Comparison of ENCODE assay signal across 27 cellular contexts in genomic region chr13:44329909-44330545, GRCh38. TPM values are rescaled to one million over a fixed set of nuclear protein-coding genes. Genes with fewer than 3 reads are reported as not detected.
"Had no signal": no experiment of that assay in that cellular context is flagged by ENCODE, and none has a peak within 500 bp of the region (broad histone marks: within the 10 kb centered on the region; RNA-seq: fewer than 3 reads in every experiment).

No MANE protein-coding gene starts in this region.

- ATAC-seq: activated CD4-positive, CD25-positive, alpha-beta regulatory T cell treated with anti-CD3 and anti-CD28 coated beads, Interleukin-2, amount 50 U/mL, for 24 hours; activated CD8-positive, alpha-beta T cell treated with anti-CD3 and anti-CD28 coated beads, Interleukin-2, amount 10 ng/mL, durations not matched to agents 7 days and 5 days; K562; Panc1; Right ventricle myocardium inferior; SK-N-SH treated with all-trans-retinoic acid at 6 μM for 48 hours had no signal

- H3K4me3 ChIP-seq: K562 had no signal

- H3K27ac Mint-ChIP-seq: activated CD8-positive, alpha-beta T cell treated with anti-CD3 and anti-CD28 coated beads, Interleukin-2, amount 10 ng/mL, durations not matched to agents 7 days and 5 days; activated naive CD4-positive, alpha-beta T cell treated with anti-CD3 and anti-CD28 coated beads for 36 hours; activated naive CD8-positive, alpha-beta T cell treated with anti-CD3 and anti-CD28 coated beads for 36 hours; T-helper 2 cell treated with Interferon-gamma antibody and Interleukin-4, amounts not matched to agents 5 μg/mL and 100 μg/mL, for 36 hours had no signal

- H3K9me3 Mint-ChIP-seq: T-helper 2 cell treated with Interferon-gamma antibody and Interleukin-4, amounts not matched to agents 5 μg/mL and 100 μg/mL, for 36 hours had no signal

- H3K4me3 Mint-ChIP-seq: activated CD8-positive, alpha-beta T cell treated with anti-CD3 and anti-CD28 coated beads, Interleukin-2, amount 10 ng/mL, durations not matched to agents 7 days and 5 days; activated naive CD4-positive, alpha-beta T cell treated with anti-CD3 and anti-CD28 coated beads for 36 hours; activated naive CD8-positive, alpha-beta T cell treated with anti-CD3 and anti-CD28 coated beads for 36 hours; T-helper 2 cell treated with Interferon-gamma antibody and Interleukin-4, amounts not matched to agents 5 μg/mL and 100 μg/mL, for 36 hours had no signal

- H3K36me3 Mint-ChIP-seq: activated naive CD8-positive, alpha-beta T cell treated with anti-CD3 and anti-CD28 coated beads for 36 hours had no signal

- DNase-seq: activated CD4-positive, alpha-beta T cell treated with anti-CD3 and anti-CD28 coated beads for 4 hours; activated CD4-positive, alpha-beta T cell treated with anti-CD3 and anti-CD28 coated beads, Interleukin-2, amount 50 U/mL, for 4 hours; activated CD8-positive, alpha-beta memory T cell treated with anti-CD3 and anti-CD28 coated beads, Interleukin-2, amount 50 U/mL, for 48 hours; activated CD8-positive, alpha-beta T cell treated with anti-CD3 and anti-CD28 coated beads, Interleukin-2, amount 10 ng/mL, durations not matched to agents 7 days and 5 days; activated naive CD4-positive, alpha-beta T cell treated with anti-CD3 and anti-CD28 coated beads for 36 hours; activated naive CD8-positive, alpha-beta T cell treated with anti-CD3 and anti-CD28 coated beads for 36 hours; activated T-cell treated with anti-CD3 and anti-CD28 coated beads, Interleukin-2, amount 50 U/mL, for 1 hour; anterior cingulate cortex; Karpas-422; MM.1S; NCI-H1105; NCI-H1436; NCI-H1694 treated with DMSO at 0.1 percent for 48 hours; NCI-H2029 treated with DMSO at 0.1 percent for 48 hours; NCI-H345; NCI-H510A treated with DMSO at 0.1 percent for 48 hours; NCI-H69; NK-92 treated with Interleukin-12 subunit alpha and Interleukin-12 subunit beta, amount 100 ng/mL, for 24 hours; OCI-M1; RPMI8226; SW 1271 had no signal

- H3K27me3 Mint-ChIP-seq: activated naive CD8-positive, alpha-beta T cell treated with anti-CD3 and anti-CD28 coated beads for 36 hours had no signal

RNA-seq across cellular contexts. Expression of gene SERP2, which starts 43.6 kb away (rescaled TPM):
- total RNA-seq: K562 had no signal
